In genomic region chr19:39168258-39169142, GRCh38 we compare ENCODE assay signal across 30 cellular contexts. TPM values are rescaled to one million over a fixed set of nuclear protein-coding genes. Genes with fewer than 3 reads are reported as not detected.
DNase-seq lines count a peak whose midpoint lies in the region; ATAC-seq and TF ChIP-seq lines count a peak whose summit lies in the region.
"Had no signal": no experiment of that assay in that cellular context is flagged by ENCODE, and none has a peak within 500 bp of the region (broad histone marks: within the 10 kb centered on the region; RNA-seq: fewer than 3 reads in every experiment).

No MANE protein-coding gene starts in this region.

- H3K36me3 Mint-ChIP-seq in brain (peaks cover 6% of the 10 kb centered on the region), neural crest cell (ENCODE audit: low read depth) (no peaks in the 10 kb centered on the region)
- H3K36me3 Mint-ChIP-seq: activated naive CD4-positive, alpha-beta T cell treated with anti-CD3 and anti-CD28 coated beads, Interleukin-2, amount 50 U/mL, for 24 hours had no signal

- H3K9me3 Mint-ChIP-seq in brain (no peaks in the 10 kb centered on the region), neural crest cell (no peaks in the 10 kb centered on the region)
- H3K9me3 Mint-ChIP-seq: activated B cell treated with CpG ODN at 0.5 μM for 24 hours; activated naive CD4-positive, alpha-beta T cell treated with anti-CD3 and anti-CD28 coated beads, Interleukin-2, amount 50 U/mL, for 24 hours; activated T-helper 1 cell treated with anti-CD3 and anti-CD28 coated beads, Interleukin-12 subunit alpha, Interleukin-12 subunit beta, Interleukin-2, Interleukin-4 antibody, amounts not matched to agents 30 ng/mL and 10 ng/mL and 1 ng/mL, durations not matched to agents 14 hours and 24 hours and 36 hours had no signal

- H3K27ac ChIP-seq in 22Rv1 = peak overlapping the region; percentile 76

- H3K27ac Mint-ChIP-seq in brain (peak overlapping the region in 3 of 5 experiments; percentile 14 to 45 (median 42)), neural crest cell (ENCODE audit: unreplicated experiment) (peak overlapping the region; percentile 84)
- H3K27ac Mint-ChIP-seq: activated B cell treated with CpG ODN at 0.5 μM for 24 hours; activated naive CD4-positive, alpha-beta T cell treated with anti-CD3 and anti-CD28 coated beads, Interleukin-2, amount 50 U/mL, for 24 hours; activated T-helper 1 cell treated with anti-CD3 and anti-CD28 coated beads, Interleukin-12 subunit alpha, Interleukin-12 subunit beta, Interleukin-2, Interleukin-4 antibody, amounts not matched to agents 30 ng/mL and 10 ng/mL and 1 ng/mL, durations not matched to agents 14 hours and 24 hours and 36 hours had no signal

- no peak for TF ChIP-seq CTCF in 22Rv1 (IDR thresholded peaks at IDR 0.05)
- no peak for TF ChIP-seq CTCF in brain (conservative IDR thresholded peaks at IDR 0.05)
- no peak for TF ChIP-seq CTCF in neural crest cell (conservative IDR thresholded peaks at IDR 0.05)

- H3K36me3 ChIP-seq in H7 (replicated peaks; ENCODE audit: control insufficient read depth, insufficient read depth, low read length) = no peaks in the 10 kb centered on the region; the same call in 1 of the 2 replicates

- no peak overlapping the region for H3K4me3 ChIP-seq in H7 (ENCODE audit: insufficient read depth, low read depth, low read length)
- H3K4me3 ChIP-seq: coronary artery, K562 had no signal

- H3K4me3 Mint-ChIP-seq in brain = no peak overlapping the region
- H3K4me3 Mint-ChIP-seq in neural crest cell = peak overlapping the region; percentile 22
- H3K4me3 Mint-ChIP-seq: activated B cell treated with CpG ODN at 0.5 μM for 24 hours; activated naive CD4-positive, alpha-beta T cell treated with anti-CD3 and anti-CD28 coated beads, Interleukin-2, amount 50 U/mL, for 24 hours; activated T-helper 1 cell treated with anti-CD3 and anti-CD28 coated beads, Interleukin-12 subunit alpha, Interleukin-12 subunit beta, Interleukin-2, Interleukin-4 antibody, amounts not matched to agents 30 ng/mL and 10 ng/mL and 1 ng/mL, durations not matched to agents 14 hours and 24 hours and 36 hours had no signal

- H3K27me3 ChIP-seq in H7 (ENCODE audit: control insufficient read depth, insufficient read depth, low read length) = no peaks in the 10 kb centered on the region
- H3K27me3 ChIP-seq: stomach had no signal

- peak; percentile 66 for DNase-seq in H7
- DNase-seq in neural crest cell (ENCODE audit: low read depth, low spot score) = no peak
- DNase-seq in SK-N-DZ (ENCODE audit: low spot score) = no peak
- DNase-seq: activated B cell treated with CpG ODN at 0.5 μM for 24 hours; activated CD4-positive, alpha-beta T cell treated with anti-CD3 and anti-CD28 coated beads, Interleukin-2, amount 50 U/mL, for 1 hour; anterior cingulate cortex; C1 segment of cervical spinal cord; effector memory CD4-positive, alpha-beta T cell; head of caudate nucleus; NCI-H2029 treated with DMSO at 0.1 percent for 48 hours; NK-92 treated with Interleukin-12 subunit alpha and Interleukin-12 subunit beta, amount 100 ng/mL, for 24 hours; SIG-M5 had no signal

- H3K4me1 Mint-ChIP-seq in brain (peaks cover 3% of the 10 kb centered on the region), neural crest cell (peaks cover under 1% of the 10 kb centered on the region)
- H3K4me1 Mint-ChIP-seq: activated B cell treated with CpG ODN at 0.5 μM for 24 hours; activated naive CD4-positive, alpha-beta T cell treated with anti-CD3 and anti-CD28 coated beads, Interleukin-2, amount 50 U/mL, for 24 hours had no signal

- no peak for ATAC-seq in GM19324 (IDR thresholded peaks at IDR 0.05; ENCODE audit: low FRiP score, unreplicated experiment)
- no peak for ATAC-seq in HG02938 (IDR thresholded peaks at IDR 0.05; ENCODE audit: unreplicated experiment)
- ATAC-seq in GM21360 (IDR thresholded peaks at IDR 0.05; ENCODE audit: unreplicated experiment) = no peak
- ATAC-seq: K562 had no signal

- peaks cover 4% of the 10 kb centered on the region for H3K27me3 Mint-ChIP-seq in brain
- H3K27me3 Mint-ChIP-seq in neural crest cell (ENCODE audit: low read depth) = no peaks in the 10 kb centered on the region
- H3K27me3 Mint-ChIP-seq: activated B cell treated with CpG ODN at 0.5 μM for 24 hours; activated naive CD4-positive, alpha-beta T cell treated with anti-CD3 and anti-CD28 coated beads, Interleukin-2, amount 50 U/mL, for 24 hours had no signal

RNA-seq across cellular contexts. Expression of gene NCCRP1, which starts 28.3 kb away (rescaled TPM):
- total RNA-seq in H7 (2014; rRNA removed; shearing (Covaris generic)) = not detected in 2 replicates
- not detected for polyA plus RNA-seq in brain (ENCODE audit: insufficient read depth, low read depth, low replicate concordance)
- total RNA-seq in neural crest cell = not detected in 2 replicates
- not detected in 2 replicates for polyA plus RNA-seq in SK-N-DZ (2014; cell fraction: cytosol; rRNA removed)
- polyA plus RNA-seq in SK-N-DZ (2014; cell fraction: nucleus; rRNA removed) = not detected in 2 replicates
- total RNA-seq: activated B cell treated with CpG ODN at 0.5 μM for 24 hours; activated T-helper 1 cell treated with anti-CD3 and anti-CD28 coated beads, Interleukin-12 subunit alpha, Interleukin-12 subunit beta, Interleukin-2, Interleukin-4 antibody, amounts not matched to agents 30 ng/mL and 10 ng/mL and 1 ng/mL, durations not matched to agents 14 hours and 24 hours and 36 hours; cardiac septum; fibroblast of villous mesenchyme; HT-29; K562; MCF 10A; pulmonary artery endothelial cell; stomach had no signal
- polyA plus RNA-seq: AG04450 had no signal

RNA-seq across cellular contexts. Expression of gene SYCN, which starts 35.6 kb away (rescaled TPM):
- total RNA-seq in H7 (2014; rRNA removed; shearing (Covaris generic)) = not detected in 2 replicates
- polyA plus RNA-seq in brain (ENCODE audit: insufficient read depth, low read depth, low replicate concordance) = not detected
- not detected in 2 replicates for total RNA-seq in neural crest cell
- polyA plus RNA-seq in SK-N-DZ (2014; cell fraction: cytosol; rRNA removed) = not detected in 2 replicates
- not detected in 2 replicates for polyA plus RNA-seq in SK-N-DZ (2014; cell fraction: nucleus; rRNA removed)
- total RNA-seq: activated B cell treated with CpG ODN at 0.5 μM for 24 hours; activated T-helper 1 cell treated with anti-CD3 and anti-CD28 coated beads, Interleukin-12 subunit alpha, Interleukin-12 subunit beta, Interleukin-2, Interleukin-4 antibody, amounts not matched to agents 30 ng/mL and 10 ng/mL and 1 ng/mL, durations not matched to agents 14 hours and 24 hours and 36 hours; cardiac septum; fibroblast of villous mesenchyme; HT-29; K562; kidney epithelial cell; MCF 10A; pulmonary artery endothelial cell; stomach; ureter had no signal
- polyA plus RNA-seq: AG04450, K562 had no signal

RNA-seq across cellular contexts. Expression of gene PAK4, which starts 42.9 kb away (rescaled TPM):
- total RNA-seq in H7 (2014; rRNA removed; shearing (Covaris generic)) = 14.0 and 15.6 TPM in 2 replicates
- polyA plus RNA-seq in brain (ENCODE audit: insufficient read depth, low read depth, low replicate concordance) = 90.2 TPM
- total RNA-seq in neural crest cell = 54.4 and 56.8 TPM in 2 replicates
- 9.1 and 9.7 TPM in 2 replicates for polyA plus RNA-seq in SK-N-DZ (2014; cell fraction: cytosol; rRNA removed)
- polyA plus RNA-seq in SK-N-DZ (2014; cell fraction: nucleus; rRNA removed) = 5.4 and 10.3 TPM in 2 replicates
